16 cellular contexts compared by ENCODE assay signal in the genomic region with DNA sequence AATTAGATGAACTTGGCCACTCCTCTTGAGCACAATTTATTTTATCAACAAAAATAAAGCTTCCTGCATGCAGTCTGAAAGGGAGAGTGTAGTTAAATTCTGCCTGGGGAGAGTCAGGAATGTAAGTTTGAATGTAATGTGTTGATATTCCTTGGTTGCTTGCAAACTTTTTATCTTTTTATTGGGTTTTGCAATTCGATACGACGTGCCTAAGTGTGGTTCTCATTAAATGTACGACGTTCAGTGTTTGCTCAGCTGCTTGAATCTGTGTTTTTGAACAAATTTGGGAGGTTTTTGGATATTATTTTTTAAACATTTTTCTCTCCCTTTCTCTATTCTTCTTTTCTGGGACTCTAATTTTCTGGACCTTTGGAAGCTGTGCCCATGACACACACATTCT.
DNase-seq lines count a peak whose midpoint lies in the region; ATAC-seq and TF ChIP-seq lines count a peak whose summit lies in the region.
"Had no signal": no experiment of that assay in that cellular context is flagged by ENCODE, and none has a peak within 500 bp of the region (broad histone marks: within the 10 kb centered on the region; RNA-seq: fewer than 3 reads in every experiment).

No MANE protein-coding gene starts in this region.

- no peak overlapping the region for H3K4me3 Mint-ChIP-seq in nephron
- H3K4me3 Mint-ChIP-seq in activated T-cell treated with anti-CD3 and anti-CD28 coated beads, Interleukin-2, amount 50 U/mL, for 72 hours: no peak overlapping the region
- H3K4me3 Mint-ChIP-seq: CD4-positive, CD25-positive, alpha-beta regulatory T cell; CD8-positive, alpha-beta memory T cell; HFFc6 had no signal

- TF ChIP-seq CTCF in nephron (IDR thresholded peaks at IDR 0.05; ENCODE audit: unreplicated experiment in 3 of 3): no peak

- no peak for ATAC-seq in activated T-cell treated with anti-CD3 and anti-CD28 coated beads, Interleukin-2, amount 50 U/mL, for 72 hours (replicated peaks in 1 of 2)
- ATAC-seq: GM12878 had no signal

- no peaks in the 10 kb centered on the region for H3K9me3 Mint-ChIP-seq in nephron
- H3K9me3 Mint-ChIP-seq in activated T-cell treated with anti-CD3 and anti-CD28 coated beads, Interleukin-2, amount 50 U/mL, for 72 hours: peaks cover 1 to 6% of the 10 kb centered on the region in 2 donors

- DNase-seq in NCI-H510A treated with DMSO at 0.1 percent for 48 hours (lab: John Stamatoyannopoulos, UW): peak; percentile 14
- no peak for DNase-seq in NCI-H510A (lab: John Stamatoyannopoulos, UW)
- peak; percentile 9 for DNase-seq in NCI-H146 treated with DMSO at 0.1 percent for 48 hours (lab: John Stamatoyannopoulos, UW; ENCODE audit: unreplicated experiment)
- peak; percentile 64 for DNase-seq in NCI-H748 (lab: John Stamatoyannopoulos, UW; ENCODE audit: unreplicated experiment)
- DNase-seq in DMS 273 (lab: John Stamatoyannopoulos, UW; ENCODE audit: unreplicated experiment): no peak
- no peak for DNase-seq in activated T-cell treated with anti-CD3 and anti-CD28 coated beads, Interleukin-2, amount 50 U/mL, for 72 hours
- no peak for DNase-seq in NCI-H526 (lab: John Stamatoyannopoulos, UW)
- DNase-seq: ACHN; BE2C; C1 segment of cervical spinal cord; CD4-positive, CD25-positive, alpha-beta regulatory T cell; CD8-positive, alpha-beta memory T cell; COR-L47; HFFc6 had no signal

- H3K4me1 Mint-ChIP-seq in nephron: peaks cover 21% of the 10 kb centered on the region
- H3K4me1 Mint-ChIP-seq in activated T-cell treated with anti-CD3 and anti-CD28 coated beads, Interleukin-2, amount 50 U/mL, for 72 hours (ENCODE audit: low read depth): no peaks in the 10 kb centered on the region
- H3K4me1 Mint-ChIP-seq: CD4-positive, CD25-positive, alpha-beta regulatory T cell; CD8-positive, alpha-beta memory T cell had no signal

- H3K27ac Mint-ChIP-seq in nephron: peak overlapping the region in 2 of 3 experiments; percentile 38 to 45
- no peak overlapping the region for H3K27ac Mint-ChIP-seq in activated T-cell treated with anti-CD3 and anti-CD28 coated beads, Interleukin-2, amount 50 U/mL, for 72 hours
- H3K27ac Mint-ChIP-seq: CD4-positive, CD25-positive, alpha-beta regulatory T cell; CD8-positive, alpha-beta memory T cell; HFFc6 had no signal

- no peaks in the 10 kb centered on the region for H3K36me3 Mint-ChIP-seq in nephron (ENCODE audit: low read depth)
- H3K36me3 Mint-ChIP-seq in activated T-cell treated with anti-CD3 and anti-CD28 coated beads, Interleukin-2, amount 50 U/mL, for 72 hours (ENCODE audit: insufficient read depth in 2 of 2): no peaks in the 10 kb centered on the region
- H3K36me3 Mint-ChIP-seq: CD4-positive, CD25-positive, alpha-beta regulatory T cell; CD8-positive, alpha-beta memory T cell had no signal

- peaks cover 10% of the 10 kb centered on the region for H3K27me3 Mint-ChIP-seq in nephron (ENCODE audit: low read depth)
- no peaks in the 10 kb centered on the region for H3K27me3 Mint-ChIP-seq in activated T-cell treated with anti-CD3 and anti-CD28 coated beads, Interleukin-2, amount 50 U/mL, for 72 hours (ENCODE audit: low read depth)
- H3K27me3 Mint-ChIP-seq: CD4-positive, CD25-positive, alpha-beta regulatory T cell; CD8-positive, alpha-beta memory T cell had no signal

Comparison
In these comparisons a context has a peak if more than half of its experiments do, and no peak if none do; other contexts are left out.
1. DNase-seq: peak in NCI-H510A treated with DMSO at 0.1 percent for 48 hours (single experiment), NCI-H146 treated with DMSO at 0.1 percent for 48 hours (single experiment) and NCI-H748 (single experiment); none in NCI-H510A (single experiment), DMS 273 (single experiment), activated T-cell treated with anti-CD3 and anti-CD28 coated beads, Interleukin-2, amount 50 U/mL, for 72 hours (0 of 2) and NCI-H526 (0 of 2).